In genomic region chr2:201532686-201533304, GRCh38 we compare ENCODE assay signal across 11 cellular contexts.
DNase-seq lines count a peak whose midpoint lies in the region; ATAC-seq and TF ChIP-seq lines count a peak whose summit lies in the region.
"Had no signal": no experiment of that assay in that cellular context is flagged by ENCODE, and none has a peak within 500 bp of the region (broad histone marks: within the 10 kb centered on the region; RNA-seq: fewer than 3 reads in every experiment).

No MANE protein-coding gene starts in this region.

- H3K27ac Mint-ChIP-seq in natural killer cell treated with Interleukin-12 subunit alpha and Interleukin-12 subunit beta and Interleukin-15 and Interleukin-18, amount 100 ng/mL, for 72 hours: peak overlapping the region; percentile 69 to 84
- no peak overlapping the region for H3K27ac Mint-ChIP-seq in natural killer cell
- H3K27ac Mint-ChIP-seq in activated T-cell treated with anti-CD3 and anti-CD28 coated beads, Interleukin-2, amount 50 U/mL, for 72 hours: peak overlapping the region; percentile 71
- H3K27ac Mint-ChIP-seq: memory B cell had no signal

- H3K36me3 ChIP-seq in body of pancreas (replicated peaks in 1 of 2; ENCODE audit: insufficient read depth in 1 of 2, low read depth in 2 of 2): no peaks in the 10 kb centered on the region

- H3K4me1 ChIP-seq in body of pancreas: no peaks in the 10 kb centered on the region

- H3K4me3 ChIP-seq in body of pancreas: no peak overlapping the region

- H3K27ac ChIP-seq in body of pancreas: no peak overlapping the region
- H3K27ac ChIP-seq: VCaP had no signal

- peak; percentile 99 for ATAC-seq in natural killer cell treated with Interleukin-12 subunit alpha and Interleukin-12 subunit beta and Interleukin-15 and Interleukin-18, amount 100 ng/mL, for 72 hours
- ATAC-seq in natural killer cell: no peak
- ATAC-seq in HG03103 (IDR thresholded peaks at IDR 0.05; ENCODE audit: low read depth, unreplicated experiment): peak; percentile 96
- peak; percentile 100 for ATAC-seq in activated T-cell treated with anti-CD3 and anti-CD28 coated beads, Interleukin-2, amount 50 U/mL, for 72 hours (replicated peaks in 1 of 2)
- no peak for ATAC-seq in body of pancreas

- no peak for TF ChIP-seq CTCF in natural killer cell (IDR thresholded peaks at IDR 0.05)
- no peak for TF ChIP-seq CTCF in body of pancreas (IDR thresholded peaks at IDR 0.05)

- peaks cover 12 to 18% of the 10 kb centered on the region in 2 donors for H3K4me1 Mint-ChIP-seq in natural killer cell treated with Interleukin-12 subunit alpha and Interleukin-12 subunit beta and Interleukin-15 and Interleukin-18, amount 100 ng/mL, for 72 hours (ENCODE audit: low read depth in 2 of 2)
- H3K4me1 Mint-ChIP-seq in natural killer cell: no peaks in the 10 kb centered on the region
- H3K4me1 Mint-ChIP-seq in activated T-cell treated with anti-CD3 and anti-CD28 coated beads, Interleukin-2, amount 50 U/mL, for 72 hours (ENCODE audit: low read depth): peaks cover 14% of the 10 kb centered on the region
- H3K4me1 Mint-ChIP-seq: memory B cell had no signal

- TF ChIP-seq POLR2A in body of pancreas (IDR thresholded peaks at IDR 0.05): no peak

- no peaks in the 10 kb centered on the region for H3K27me3 ChIP-seq in body of pancreas

- DNase-seq in natural killer cell treated with Interleukin-12 subunit alpha and Interleukin-12 subunit beta and Interleukin-15 and Interleukin-18, amount 100 ng/mL, for 72 hours (ENCODE audit: low spot score): no peak
- DNase-seq in natural killer cell (no peak), stromal cell of bone marrow (ENCODE audit: low read depth) (peak; percentile 88), NCI-H1694 (lab: John Stamatoyannopoulos, UW) (no peak), body of pancreas (no peak), superior temporal gyrus (ENCODE audit: extremely low spot score) (no peak)
- peak; percentile 46 to 52 for DNase-seq in activated T-cell treated with anti-CD3 and anti-CD28 coated beads, Interleukin-2, amount 50 U/mL, for 72 hours
- DNase-seq: DND-41 had no signal

- peak overlapping the region; percentile 7 for H3K4me3 Mint-ChIP-seq in natural killer cell treated with Interleukin-12 subunit alpha and Interleukin-12 subunit beta and Interleukin-15 and Interleukin-18, amount 100 ng/mL, for 72 hours
- no peak overlapping the region for H3K4me3 Mint-ChIP-seq in natural killer cell
- H3K4me3 Mint-ChIP-seq in activated T-cell treated with anti-CD3 and anti-CD28 coated beads, Interleukin-2, amount 50 U/mL, for 72 hours: peak overlapping the region in 1 of 2 donors; percentile 18
- H3K4me3 Mint-ChIP-seq: memory B cell had no signal

- intact Hi-C loops in natural killer cell (cut with micrococcal nuclease) (no loop called here), body of pancreas (cut with DNase I) (no loop called here)

- H3K36me3 Mint-ChIP-seq in natural killer cell treated with Interleukin-12 subunit alpha and Interleukin-12 subunit beta and Interleukin-15 and Interleukin-18, amount 100 ng/mL, for 72 hours: peaks cover 14% of the 10 kb centered on the region
- peaks cover 21% of the 10 kb centered on the region for H3K36me3 Mint-ChIP-seq in natural killer cell
- H3K36me3 Mint-ChIP-seq in activated T-cell treated with anti-CD3 and anti-CD28 coated beads, Interleukin-2, amount 50 U/mL, for 72 hours (ENCODE audit: insufficient read depth in 2 of 2): peaks cover 7 to 19% of the 10 kb centered on the region in 2 donors
- H3K36me3 Mint-ChIP-seq: memory B cell had no signal

- peaks cover 0 to 5% of the 10 kb centered on the region in 2 donors for H3K27me3 Mint-ChIP-seq in natural killer cell treated with Interleukin-12 subunit alpha and Interleukin-12 subunit beta and Interleukin-15 and Interleukin-18, amount 100 ng/mL, for 72 hours
- H3K27me3 Mint-ChIP-seq in natural killer cell (ENCODE audit: low read depth in 2 of 2): peaks cover 4 to 14% of the 10 kb centered on the region in 2 donors
- H3K27me3 Mint-ChIP-seq in activated T-cell treated with anti-CD3 and anti-CD28 coated beads, Interleukin-2, amount 50 U/mL, for 72 hours (ENCODE audit: low read depth): no peaks in the 10 kb centered on the region
- H3K27me3 Mint-ChIP-seq: memory B cell had no signal

- 59 to 67% methylated on average over 2 of the region's 2 CpGs for WGBS in body of pancreas, 2 donors

- no peaks in the 10 kb centered on the region for H3K9me3 ChIP-seq in body of pancreas

- H3K9me3 Mint-ChIP-seq in natural killer cell treated with Interleukin-12 subunit alpha and Interleukin-12 subunit beta and Interleukin-15 and Interleukin-18, amount 100 ng/mL, for 72 hours: peaks cover 8% of the 10 kb centered on the region
- H3K9me3 Mint-ChIP-seq in natural killer cell: peaks cover 2 to 4% of the 10 kb centered on the region in 2 donors
- H3K9me3 Mint-ChIP-seq in activated T-cell treated with anti-CD3 and anti-CD28 coated beads, Interleukin-2, amount 50 U/mL, for 72 hours: peaks cover 5 to 12% of the 10 kb centered on the region in 2 donors

Comparison
In these comparisons a context has a peak if more than half of its experiments do, and no peak if none do; other contexts are left out.
1. ATAC-seq: peak in natural killer cell treated with Interleukin-12 subunit alpha and Interleukin-12 subunit beta and Interleukin-15 and Interleukin-18, amount 100 ng/mL, for 72 hours (2 of 2), HG03103 (single experiment) and activated T-cell treated with anti-CD3 and anti-CD28 coated beads, Interleukin-2, amount 50 U/mL, for 72 hours (2 of 2); none in natural killer cell (0 of 3) and body of pancreas (single experiment).
2. H3K27ac Mint-ChIP-seq: peak in natural killer cell treated with Interleukin-12 subunit alpha and Interleukin-12 subunit beta and Interleukin-15 and Interleukin-18, amount 100 ng/mL, for 72 hours (2 of 2) and activated T-cell treated with anti-CD3 and anti-CD28 coated beads, Interleukin-2, amount 50 U/mL, for 72 hours (single experiment); none in natural killer cell (0 of 2).
3. DNase-seq: peak in activated T-cell treated with anti-CD3 and anti-CD28 coated beads, Interleukin-2, amount 50 U/mL, for 72 hours (2 of 2) and stromal cell of bone marrow (single experiment); none in natural killer cell treated with Interleukin-12 subunit alpha and Interleukin-12 subunit beta and Interleukin-15 and Interleukin-18, amount 100 ng/mL, for 72 hours (single experiment), natural killer cell (single experiment), NCI-H1694 (single experiment), body of pancreas (0 of 4) and superior temporal gyrus (single experiment).